Comparison of ENCODE assay signal across 27 cellular contexts in the genomic region with DNA sequence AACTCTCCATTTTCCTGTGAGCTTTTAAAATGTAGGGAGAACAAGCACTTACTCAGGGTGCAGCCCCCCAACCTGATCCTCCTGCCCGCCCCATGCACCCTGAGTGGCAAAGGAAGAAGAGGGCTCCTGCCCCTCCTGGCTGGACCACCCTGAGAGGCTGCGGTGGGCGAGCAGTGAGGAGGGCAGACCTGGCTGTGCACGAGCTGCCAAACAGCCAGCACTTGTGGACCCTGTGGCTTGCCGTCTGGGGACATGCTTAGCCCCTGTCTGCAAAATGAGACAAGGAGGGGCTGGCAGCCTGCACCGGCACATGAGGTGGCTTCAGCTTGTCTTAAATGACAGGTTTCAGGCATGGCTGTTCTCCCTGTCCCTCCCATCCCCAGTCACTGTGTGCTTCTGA. TPM values are rescaled to one million over a fixed set of nuclear protein-coding genes. Genes with fewer than 3 reads are reported as not detected.
DNase-seq lines count a peak whose midpoint lies in the region; ATAC-seq and TF ChIP-seq lines count a peak whose summit lies in the region.
"Had no signal": no experiment of that assay in that cellular context is flagged by ENCODE, and none has a peak within 500 bp of the region (broad histone marks: within the 10 kb centered on the region; RNA-seq: fewer than 3 reads in every experiment).

No MANE protein-coding gene starts in this region.

- H3K27ac ChIP-seq in gastroesophageal sphincter (peak overlapping the region; percentile 38 to 89 (median 55)), tibial artery (peak overlapping the region; percentile 68 to 75), PC-9 (no peak overlapping the region), GM23338 (ENCODE audit: low read depth) (no peak overlapping the region)
- H3K27ac ChIP-seq: breast epithelium, C4-2B, colonic mucosa, RWPE1, SK-N-MC had no signal

- no peak for ATAC-seq in activated naive CD4-positive, alpha-beta T cell treated with anti-CD3 and anti-CD28 coated beads, Interleukin-2, amount 50 U/mL, for 72 hours
- ATAC-seq in gastroesophageal sphincter (no peak), HG03045 (IDR thresholded peaks at IDR 0.05; ENCODE audit: unreplicated experiment) (no peak), GM23338 (no peak)

- H3K79me2 ChIP-seq in PC-9 (ENCODE audit: low read depth) = no peaks in the 10 kb centered on the region
- H3K79me2 ChIP-seq in GM23338 (replicated peaks; ENCODE audit: insufficient read depth) = no peaks in the 10 kb centered on the region

- peaks cover 12 to 45% of the 10 kb centered on the region in 2 donors for H3K36me3 Mint-ChIP-seq in activated naive CD4-positive, alpha-beta T cell treated with anti-CD3 and anti-CD28 coated beads, Interleukin-2, amount 50 U/mL, for 72 hours
- peaks cover 6% of the 10 kb centered on the region for H3K36me3 Mint-ChIP-seq in activated naive CD8-positive, alpha-beta T cell
- no peaks in the 10 kb centered on the region for H3K36me3 Mint-ChIP-seq in GM23338 (ENCODE audit: low read depth)
- H3K36me3 Mint-ChIP-seq: mesothelial cell of epicardium had no signal

- H2AFZ ChIP-seq in PC-9 (no peak overlapping the region), GM23338 (no peak overlapping the region)

- intact Hi-C loops in tibial artery (cut with DNase I; ENCODE audit: low total_unique reads) = no loop called here
- intact Hi-C loops in PC-9 (cut with micrococcal nuclease; ENCODE audit: unreplicated experiment) = no loop called here

- no peak for DNase-seq in activated naive CD4-positive, alpha-beta T cell treated with anti-CD3 and anti-CD28 coated beads, Interleukin-2, amount 50 U/mL, for 72 hours (ENCODE audit: low spot score in 2 of 2)
- no peak for DNase-seq in activated naive CD4-positive, alpha-beta T cell (lab: John Stamatoyannopoulos, UW)
- DNase-seq in tibial artery (no peak), PC-9 (no peak), GM23338 (ENCODE audit: low spot score) (no peak)
- DNase-seq: activated B cell treated with CpG ODN at 0.5 μM for 24 hours; activated CD8-positive, alpha-beta memory T cell treated with anti-CD3 and anti-CD28 coated beads for 24 hours; activated T-cell treated with anti-CD3 and anti-CD28 coated beads, Interleukin-2, amount 50 U/mL, for 48 hours; colonic mucosa; EL; HFFc6; islet precursor cell; NCI-H1048; NCI-H1930; stimulated activated CD4-positive, alpha-beta T cell treated with anti-CD3 and anti-CD28 coated beads, Interleukin-15, amount 100 ng/mL, for 24 hours; stomach; transverse colon had no signal

- H3K4me3 Mint-ChIP-seq in activated naive CD8-positive, alpha-beta T cell = no peak overlapping the region
- no peak overlapping the region for H3K4me3 Mint-ChIP-seq in GM23338
- H3K4me3 Mint-ChIP-seq: activated B cell treated with CpG ODN at 0.5 μM for 24 hours, HFFc6, mesothelial cell of epicardium, neural crest cell had no signal

- H3K4me2 ChIP-seq in PC-9 = no peak overlapping the region
- H3K4me2 ChIP-seq in GM23338 = no peak overlapping the region

- H4K20me1 ChIP-seq in PC-9 (ENCODE audit: insufficient read depth) = no peaks in the 10 kb centered on the region
- no peaks in the 10 kb centered on the region for H4K20me1 ChIP-seq in GM23338 (replicated peaks; ENCODE audit: insufficient read depth)

- WGBS in gastroesophageal sphincter (ENCODE audit: low coverage in 1 of 2), 2 donors = 67 to 80% methylated on average over 1 to 3 of the region's 6 CpGs

- H3F3A ChIP-seq in PC-9 (ENCODE audit: insufficient read depth, low read depth) = no peaks in the 10 kb centered on the region
- H3F3A ChIP-seq in GM23338 (replicated peaks; ENCODE audit: low read depth) = no peaks in the 10 kb centered on the region

- H3K9me3 ChIP-seq in gastroesophageal sphincter (no peaks in the 10 kb centered on the region), tibial artery (no peaks in the 10 kb centered on the region), PC-9 (ENCODE audit: insufficient read depth, low read depth) (no peaks in the 10 kb centered on the region)
- H3K9me3 ChIP-seq: breast epithelium, colonic mucosa, stomach, transverse colon had no signal

- H3K4me3 ChIP-seq in gastroesophageal sphincter (no peak overlapping the region), tibial artery (peak overlapping the region in 1 of 2 donors; percentile 2), PC-9 (no peak overlapping the region), GM23338 (no peak overlapping the region)
- H3K4me3 ChIP-seq: breast epithelium, colonic mucosa, SK-N-MC, stomach, transverse colon had no signal

- H3K27ac Mint-ChIP-seq in activated naive CD4-positive, alpha-beta T cell treated with anti-CD3 and anti-CD28 coated beads, Interleukin-2, amount 50 U/mL, for 72 hours = peak overlapping the region; percentile 96 to 98
- peak overlapping the region; percentile 100 for H3K27ac Mint-ChIP-seq in activated naive CD8-positive, alpha-beta T cell
- H3K27ac Mint-ChIP-seq in GM23338 = no peak overlapping the region
- H3K27ac Mint-ChIP-seq: activated B cell treated with CpG ODN at 0.5 μM for 24 hours, mesothelial cell of epicardium, progenitor cell of endocrine pancreas had no signal

- CTCF ChIA-PET in PC-9 (lab: Charles Lee) = no interaction called here

- TF ChIP-seq CTCF in gastroesophageal sphincter (IDR thresholded peaks at IDR 0.05) (no peak), tibial artery (IDR thresholded peaks at IDR 0.05) (no peak), PC-9 (conservative IDR thresholded peaks at IDR 0.05) (no peak), GM23338 (conservative IDR thresholded peaks at IDR 0.05; ENCODE audit: low read depth in 2 of 2) (no peak)

- no peaks in the 10 kb centered on the region for H3K36me3 ChIP-seq in gastroesophageal sphincter
- H3K36me3 ChIP-seq in tibial artery = no peaks in the 10 kb centered on the region
- H3K36me3 ChIP-seq in PC-9 (ENCODE audit: low read depth) = no peaks in the 10 kb centered on the region
- no peaks in the 10 kb centered on the region; the same call in 1 of the 2 replicates for H3K36me3 ChIP-seq in GM23338 (ENCODE audit: insufficient read depth)
- H3K36me3 ChIP-seq: breast epithelium, colonic mucosa, stomach, transverse colon had no signal

- no peaks in the 10 kb centered on the region for H3K27me3 Mint-ChIP-seq in activated naive CD8-positive, alpha-beta T cell
- peaks cover 9% of the 10 kb centered on the region for H3K27me3 Mint-ChIP-seq in GM23338 (ENCODE audit: insufficient read depth, low read depth, poor library complexity)

- H3K9me2 ChIP-seq in PC-9 (ENCODE audit: insufficient read depth) = no peaks in the 10 kb centered on the region
- no peaks in the 10 kb centered on the region for H3K9me2 ChIP-seq in GM23338 (ENCODE audit: insufficient read depth)

- H3K4me1 Mint-ChIP-seq in activated naive CD8-positive, alpha-beta T cell (ENCODE audit: low read depth) = peaks cover 77% of the 10 kb centered on the region
- peaks cover 23% of the 10 kb centered on the region for H3K4me1 Mint-ChIP-seq in GM23338

- no peak for TF ChIP-seq EP300 in gastroesophageal sphincter (IDR thresholded peaks at IDR 0.05)

- H3K9me3 Mint-ChIP-seq in activated naive CD4-positive, alpha-beta T cell treated with anti-CD3 and anti-CD28 coated beads, Interleukin-2, amount 50 U/mL, for 72 hours = peaks cover 0 to 7% of the 10 kb centered on the region in 2 donors
- H3K9me3 Mint-ChIP-seq in activated naive CD8-positive, alpha-beta T cell (ENCODE audit: low read depth) = no peaks in the 10 kb centered on the region
- no peaks in the 10 kb centered on the region; the same call in 2 of the 3 replicates for H3K9me3 Mint-ChIP-seq in GM23338
- H3K9me3 Mint-ChIP-seq: activated B cell treated with CpG ODN at 0.5 μM for 24 hours, HFFc6, mesothelial cell of epicardium, neural crest cell had no signal

- H3K27me3 ChIP-seq in gastroesophageal sphincter = no peaks in the 10 kb centered on the region
- no peaks in the 10 kb centered on the region for H3K27me3 ChIP-seq in tibial artery
- peaks cover 14% of the 10 kb centered on the region for H3K27me3 ChIP-seq in PC-9 (ENCODE audit: insufficient read depth, low read depth)
- H3K27me3 ChIP-seq in GM23338 (ENCODE audit: insufficient read depth) = no peaks in the 10 kb centered on the region
- H3K27me3 ChIP-seq: breast epithelium, colonic mucosa, stomach, transverse colon had no signal

- H3K4me1 ChIP-seq in gastroesophageal sphincter (peaks cover 10 to 74% (median 29%) of the 10 kb centered on the region in 3 donors), tibial artery (peaks cover 0 to 75% (median 46%) of the 10 kb centered on the region in 4 donors), PC-9 (replicated peaks; ENCODE audit: insufficient read depth) (no peaks in the 10 kb centered on the region), GM23338 (ENCODE audit: insufficient read depth) (peaks cover 18% of the 10 kb centered on the region)

- no peak for TF ChIP-seq POLR2A in gastroesophageal sphincter (IDR thresholded peaks at IDR 0.05)

- POLR2A ChIA-PET in PC-9 (lab: Charles Lee; ENCODE audit: unreplicated experiment) = no interaction called here

- no TSS peak for BruUV-seq in PC-9 (replicated peaks; lab: Mats Ljungman, UMichigan)

TF ChIP-seq in GM23338, 12 proteins besides CTCF, POLR2A, EP300 and RAD21 (continues in another document):
- TF ChIP-seq JUNB (IDR thresholded peaks at IDR 0.05; ENCODE audit: unreplicated experiment) (no peak), NANOG (IDR thresholded peaks at IDR 0.05; ENCODE audit: borderline replicate concordance) (no peak), CREB1 (CRISPR knock-in tag; IDR thresholded peaks at IDR 0.05; ENCODE audit: low read depth) (no peak), EZH2phosphoT487 (IDR thresholded peaks at IDR 0.05; ENCODE audit: unreplicated experiment) (no peak)

RNA-seq across cellular contexts. Expression of a gene that starts 18.6 kb away (rescaled TPM):
- total RNA-seq in activated naive CD4-positive, alpha-beta T cell treated with anti-CD3 and anti-CD28 coated beads, Interleukin-2, amount 50 U/mL, for 72 hours = 10 to 100 TPM; 16.6 to 44.6 TPM
- total RNA-seq in gastroesophageal sphincter = 10 to 100 TPM; 22.9 to 41.8 (median 24.6) TPM
- total RNA-seq in PC-9 (2021) = not detected in 2 replicates
- 0.97 and 5.6 TPM in 2 replicates for total RNA-seq in GM23338 (2014; rRNA removed; shearing (Covaris generic))
- 0.36 and 0.66 TPM in 2 replicates for polyA plus RNA-seq in GM23338 (2016; fragmentation: Nextera tagmentation; extraction: Ambion mirVana)
- total RNA-seq: activated B cell treated with CpG ODN at 0.5 μM for 24 hours had no signal

Comparison
In these comparisons a context has a peak if more than half of its experiments do, and no peak if none do; other contexts are left out.
1. H3K27ac ChIP-seq: peak in gastroesophageal sphincter (4 of 4) and tibial artery (2 of 2); none in PC-9 (single experiment) and GM23338 (single experiment).